Comparison of ENCODE assay signal across 17 cellular contexts in the genomic region with DNA sequence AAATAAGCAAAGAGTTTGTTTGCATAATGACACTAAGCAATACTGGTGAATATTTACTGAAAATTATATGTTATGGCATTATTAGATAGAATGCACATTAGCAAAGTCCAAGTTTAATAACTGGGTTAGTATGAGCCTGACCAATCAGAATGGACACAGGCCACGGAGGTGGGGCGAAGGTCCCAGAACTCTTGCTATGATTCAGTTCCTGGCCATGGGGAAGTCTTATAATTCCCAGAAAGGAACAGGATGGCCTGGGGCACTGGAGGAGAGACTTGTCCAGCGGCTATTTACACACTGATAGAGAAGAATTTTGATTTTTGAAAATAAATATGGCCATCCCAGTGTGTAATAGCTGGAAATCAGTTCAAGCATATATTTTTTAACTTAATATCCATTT.
DNase-seq lines count a peak whose midpoint lies in the region; ATAC-seq and TF ChIP-seq lines count a peak whose summit lies in the region.
"Had no signal": no experiment of that assay in that cellular context is flagged by ENCODE, and none has a peak within 500 bp of the region (broad histone marks: within the 10 kb centered on the region; RNA-seq: fewer than 3 reads in every experiment).

No MANE protein-coding gene starts in this region.

- H3K36me3 ChIP-seq in mucosa of descending colon (ENCODE audit: low read depth) (no peaks in the 10 kb centered on the region), esophagus squamous epithelium (no peaks in the 10 kb centered on the region)
- H3K36me3 ChIP-seq: BLaER1 treated with 17β-estradiol and CSF1 and Interleukin-3, amounts not matched to agents 10 nM and 100 nM had no signal

- WGBS in esophagus squamous epithelium, 2 donors, result 72 to 79% methylated on average over 3 of the region's 3 CpGs

- TF ChIP-seq CTCF in mucosa of descending colon (IDR thresholded peaks at IDR 0.05), result no peak
- no peak for TF ChIP-seq CTCF in esophagus squamous epithelium (IDR thresholded peaks at IDR 0.05)

- no peaks in the 10 kb centered on the region for H3K27me3 ChIP-seq in esophagus squamous epithelium
- H3K27me3 ChIP-seq: BLaER1 treated with 17β-estradiol and CSF1 and Interleukin-3, amounts not matched to agents 10 nM and 100 nM had no signal

- H3K27ac ChIP-seq in esophagus squamous epithelium, result no peak overlapping the region
- H3K27ac ChIP-seq: 22Rv1; A549; BLaER1 treated with 17β-estradiol and CSF1 and Interleukin-3, amounts not matched to agents 10 nM and 100 nM; GM23248 had no signal

- H3K9me3 ChIP-seq in mucosa of descending colon (no peaks in the 10 kb centered on the region), esophagus squamous epithelium (no peaks in the 10 kb centered on the region)
- H3K9me3 ChIP-seq: A549 had no signal

- ATAC-seq in mucosa of descending colon, result peak; percentile 51
- no peak for ATAC-seq in HG03521 (IDR thresholded peaks at IDR 0.05; ENCODE audit: unreplicated experiment)
- ATAC-seq in HG03354 (IDR thresholded peaks at IDR 0.05; ENCODE audit: poor library complexity, severe bottlenecking, unreplicated experiment), result no peak
- ATAC-seq: A549; CD8-positive, alpha-beta T cell had no signal

- DNase-seq in EH (ENCODE audit: low read depth), result peak; percentile 31
- peak; percentile 60 for DNase-seq in M059J (ENCODE audit: low read depth)
- peak; percentile 41 for DNase-seq in dermis blood vessel endothelial cell
- no peak for DNase-seq in mucosa of descending colon
- no peak for DNase-seq in esophagus squamous epithelium (lab: John Stamatoyannopoulos, UW)
- DNase-seq in NCI-H2227 (lab: John Stamatoyannopoulos, UW; ENCODE audit: unreplicated experiment), result no peak
- DNase-seq: Calu3; CD8-positive, alpha-beta T cell; DMS79 treated with DMSO at 0.1 percent for 48 hours; GDM1; GM23248; HCEC 1CT had no signal

- H3K4me3 ChIP-seq in mucosa of descending colon, result no peak overlapping the region
- H3K4me3 ChIP-seq in esophagus squamous epithelium, result no peak overlapping the region
- H3K4me3 ChIP-seq: A549; BLaER1 treated with 17β-estradiol and CSF1 and Interleukin-3, amounts not matched to agents 10 nM and 100 nM; GM23248 had no signal

- TF ChIP-seq POLR2A in esophagus squamous epithelium (IDR thresholded peaks at IDR 0.05), result no peak

- H3K4me1 ChIP-seq in mucosa of descending colon (ENCODE audit: low read depth) (peaks cover 4% of the 10 kb centered on the region), esophagus squamous epithelium (no peaks in the 10 kb centered on the region)
- H3K4me1 ChIP-seq: A549 had no signal

- intact Hi-C loops in mucosa of descending colon (cut with DNase I, micrococcal nuclease), result no loop called here
- intact Hi-C loops in esophagus squamous epithelium (cut with DNase I), result no loop called here

Comparison
In these comparisons a context has a peak if more than half of its experiments do, and no peak if none do; other contexts are left out.
1. DNase-seq: peak in EH (single experiment), M059J (single experiment) and dermis blood vessel endothelial cell (single experiment); none in mucosa of descending colon (0 of 3), esophagus squamous epithelium (single experiment) and NCI-H2227 (single experiment).